In genomic region chr16:22161999-22162657, GRCh38 we compare ENCODE assay signal across 8 cellular contexts. TPM values are rescaled to one million over a fixed set of nuclear protein-coding genes. Genes with fewer than 3 reads are reported as not detected.
A peak's percentile ranks its signal among the peaks of the same experiment; 100 is the strongest.
DNase-seq lines count a peak whose midpoint lies in the region; ATAC-seq and TF ChIP-seq lines count a peak whose summit lies in the region.

TSS of gene SDR42E2 (plus strand) at chr16:22162506. CDS start at chr16:22165583, 3,077 bp downstream.

- H3K27ac Mint-ChIP-seq in CD4-positive, alpha-beta memory T cell: no peak within 1 kb of the TSS
- H3K27ac Mint-ChIP-seq in activated naive CD4-positive, alpha-beta T cell treated with anti-CD3 and anti-CD28 coated beads, Interleukin-2, amount 50 U/mL, for 72 hours: no peak within 1 kb of the TSS
- no peak within 1 kb of the TSS for H3K27ac Mint-ChIP-seq in nephron

- CTCF ChIA-PET in CD4-positive, alpha-beta memory T cell (lab: Charles Lee; ENCODE audit: partially characterized antibody): no interaction called here

- no peak for TF ChIP-seq CTCF in nephron (IDR thresholded peaks at IDR 0.05; ENCODE audit: unreplicated experiment in 3 of 3)

- peak; percentile 29 to 48 (median 37) for DNase-seq in CD4-positive, alpha-beta memory T cell
- peak; percentile 74 for DNase-seq in NCI-H69 (lab: John Stamatoyannopoulos, UW)
- peak in 1 of 2 donors; percentile 31 for DNase-seq in activated naive CD4-positive, alpha-beta T cell treated with anti-CD3 and anti-CD28 coated beads, Interleukin-2, amount 50 U/mL, for 72 hours (ENCODE audit: low spot score in 2 of 2)
- no peak for DNase-seq in caudate nucleus (lab: John Stamatoyannopoulos, UW)
- no peak for DNase-seq in DMS79 (lab: John Stamatoyannopoulos, UW)
- no peak for DNase-seq in RKO (ENCODE audit: low spot score)
- DNase-seq in A172 (ENCODE audit: low spot score): no peak

- H3K4me3 Mint-ChIP-seq in CD4-positive, alpha-beta memory T cell: peak within 1 kb of the TSS; percentile 29 to 66 (median 58)
- H3K4me3 Mint-ChIP-seq in nephron: peak within 1 kb of the TSS in 2 of 3 experiments; percentile 8 to 26

- H3K9me3 ChIP-seq in CD4-positive, alpha-beta memory T cell (ENCODE audit: control insufficient read depth in 1 of 2, low read length in 2 of 2): no peaks in the 10 kb centered on the region

- H3K9me3 Mint-ChIP-seq in CD4-positive, alpha-beta memory T cell: peaks cover 0 to 4% (median 0%) of the 10 kb centered on the region in 8 donors
- peaks cover 6% of the 10 kb centered on the region in 2 donors for H3K9me3 Mint-ChIP-seq in activated naive CD4-positive, alpha-beta T cell treated with anti-CD3 and anti-CD28 coated beads, Interleukin-2, amount 50 U/mL, for 72 hours
- H3K9me3 Mint-ChIP-seq in nephron: peaks cover 6% of the 10 kb centered on the region

- peaks cover 8% of the 10 kb centered on the region for H3K4me1 ChIP-seq in CD4-positive, alpha-beta memory T cell (ENCODE audit: insufficient read depth, low read length)

- H3K4me3 ChIP-seq in CD4-positive, alpha-beta memory T cell (ENCODE audit: low read length in 2 of 2): peak within 1 kb of the TSS in 1 of 2 donors; percentile 22

- no peaks in the 10 kb centered on the region for H3K36me3 ChIP-seq in CD4-positive, alpha-beta memory T cell (ENCODE audit: insufficient read depth, low read length)

- POLR2A ChIA-PET in CD4-positive, alpha-beta memory T cell (lab: Charles Lee; ENCODE audit: partially characterized antibody): no interaction called here

- H3K27me3 ChIP-seq in CD4-positive, alpha-beta memory T cell (ENCODE audit: insufficient read depth, low read length): peaks cover 4% of the 10 kb centered on the region

- no peak within 1 kb of the TSS for H3K27ac ChIP-seq in CD4-positive, alpha-beta memory T cell (ENCODE audit: low read depth, low read length)
- H3K27ac ChIP-seq in caudate nucleus (ENCODE audit: low read depth, low read length): no peak within 1 kb of the TSS

- no peaks in the 10 kb centered on the region for H3K36me3 Mint-ChIP-seq in CD4-positive, alpha-beta memory T cell
- H3K36me3 Mint-ChIP-seq in activated naive CD4-positive, alpha-beta T cell treated with anti-CD3 and anti-CD28 coated beads, Interleukin-2, amount 50 U/mL, for 72 hours: peaks cover 0 to 10% of the 10 kb centered on the region in 2 donors
- H3K36me3 Mint-ChIP-seq in nephron (ENCODE audit: low read depth): no peaks in the 10 kb centered on the region

- H3K27me3 Mint-ChIP-seq in CD4-positive, alpha-beta memory T cell: peaks cover 7 to 9% of the 10 kb centered on the region in 2 donors
- H3K27me3 Mint-ChIP-seq in nephron (ENCODE audit: low read depth): peaks cover 74% of the 10 kb centered on the region

- ATAC-seq in activated naive CD4-positive, alpha-beta T cell treated with anti-CD3 and anti-CD28 coated beads, Interleukin-2, amount 50 U/mL, for 72 hours: peak; percentile 62 to 91

- intact Hi-C loops in CD4-positive, alpha-beta memory T cell (cut with micrococcal nuclease): no loop called here

- peaks cover 4 to 11% (median 8%) of the 10 kb centered on the region in 4 donors for H3K4me1 Mint-ChIP-seq in CD4-positive, alpha-beta memory T cell
- no peaks in the 10 kb centered on the region for H3K4me1 Mint-ChIP-seq in nephron

RNA-seq across cellular contexts. Expression of gene SDR42E2, which starts in this region (rescaled TPM):
- total RNA-seq in CD4-positive, alpha-beta memory T cell: under 1 TPM; 0.55 to 0.73 TPM
- polyA plus RNA-seq in CD4-positive, alpha-beta memory T cell: under 1 TPM; 0.11 to 0.88 TPM
- total RNA-seq in activated naive CD4-positive, alpha-beta T cell treated with anti-CD3 and anti-CD28 coated beads, Interleukin-2, amount 50 U/mL, for 72 hours: under 1 TPM in 1 of 2 donors, not detected in 1; 0.11 TPM
- total RNA-seq in A172 (2014; rRNA removed; shearing (Covaris generic)): not detected in 2 replicates

Comparison
In these comparisons a context has a peak if more than half of its experiments do, and no peak if none do; other contexts are left out.
1. Peak in DNase-seq in CD4-positive, alpha-beta memory T cell; RNA of the gene not detected or under 1 TPM.
2. Peak in ATAC-seq in activated naive CD4-positive, alpha-beta T cell treated with anti-CD3 and anti-CD28 coated beads, Interleukin-2, amount 50 U/mL, for 72 hours; RNA of the gene not detected or under 1 TPM.